Comparison of ENCODE assay signal across 8 cellular contexts in genomic region chr10:87505366-87506113, GRCh38. TPM values are rescaled to one million over a fixed set of nuclear protein-coding genes. Genes with fewer than 3 reads are reported as not detected.
DNase-seq lines count a peak whose midpoint lies in the region; ATAC-seq and TF ChIP-seq lines count a peak whose summit lies in the region.

No MANE protein-coding gene starts in this region.

- TF ChIP-seq CTCF in PC-3 (conservative IDR thresholded peaks at IDR 0.05; ENCODE audit: low read depth, low read length) (peak; percentile 59), omental fat pad (IDR thresholded peaks at IDR 0.05) (no peak), upper lobe of right lung (IDR thresholded peaks at IDR 0.05) (peak; percentile 55)

- H3K4me3 ChIP-seq in PC-3 (ENCODE audit: low read length) (peak overlapping the region; percentile 90), upper lobe of right lung (peak overlapping the region; percentile 95)

- H3K27ac ChIP-seq in PC-3 (ENCODE audit: low read length) (no peak overlapping the region), upper lobe of right lung (peak overlapping the region; percentile 87)

- intact Hi-C loops in PC-3 (cut with micrococcal nuclease) = no loop called here
- intact Hi-C loops in upper lobe of right lung (cut with DNase I) = no loop called here

- no peaks in the 10 kb centered on the region for H3F3A ChIP-seq in PC-3 (ENCODE audit: low read length, unreplicated experiment)

- peaks cover 25% of the 10 kb centered on the region for H3K4me1 ChIP-seq in PC-3 (ENCODE audit: insufficient read depth, low read length)
- peaks cover 16% of the 10 kb centered on the region for H3K4me1 ChIP-seq in upper lobe of right lung

- no peaks in the 10 kb centered on the region for H3K9me2 ChIP-seq in PC-3 (replicated peaks; ENCODE audit: low read length)

- H4K20me1 ChIP-seq in PC-3 (ENCODE audit: low read length) = no peaks in the 10 kb centered on the region

- peak overlapping the region; percentile 88 for H3K4me2 ChIP-seq in PC-3 (ENCODE audit: low read length)

- POLR2A ChIA-PET in PC-3 (lab: Charles Lee; ENCODE audit: unreplicated experiment) = interaction anchor here (0.5 kb wide), 1 partner anchor 11 kb away, joined by 3 read pairs; no protein-coding TSS in a partner anchor

- peak overlapping the region; percentile 89 for H2AFZ ChIP-seq in PC-3 (ENCODE audit: low read length)

- H3K79me2 ChIP-seq in PC-3 (ENCODE audit: low read length) = peaks cover 38% of the 10 kb centered on the region

- no peaks in the 10 kb centered on the region for H3K27me3 ChIP-seq in PC-3 (ENCODE audit: low read length)
- H3K27me3 ChIP-seq in upper lobe of right lung = no peaks in the 10 kb centered on the region

- H3K9ac ChIP-seq in PC-3 (ENCODE audit: low read length) = peak overlapping the region; percentile 67

- H3K36me3 ChIP-seq in PC-3 (ENCODE audit: low read depth, low read length) (0 out of 2 replicates have a peak, but pooled peaks cover 6% of the 10 kb centered on the region), upper lobe of right lung (peaks cover 23% of the 10 kb centered on the region)

- peak; percentile 63 for ATAC-seq in GM19351 (IDR thresholded peaks at IDR 0.05; ENCODE audit: unreplicated experiment)
- ATAC-seq in HG03439 (IDR thresholded peaks at IDR 0.05; ENCODE audit: unreplicated experiment) = peak; percentile 51
- peak; percentile 79 for ATAC-seq in PC-3
- peak; percentile 77 for ATAC-seq in omental fat pad (ENCODE audit: low FRiP score)
- ATAC-seq in upper lobe of right lung = peak; percentile 86

- no TSS peak for BruUV-seq in PC-3 (replicated peaks; lab: Mats Ljungman, UMichigan)

- CTCF ChIA-PET in PC-3 (lab: Charles Lee) = no interaction called here

- H3K9me3 ChIP-seq in PC-3 (ENCODE audit: low read length) (no peaks in the 10 kb centered on the region), upper lobe of right lung (no peaks in the 10 kb centered on the region)

- peak; percentile 13 for DNase-seq in COR-L47 (lab: John Stamatoyannopoulos, UW)
- DNase-seq in PC-3 = peak; percentile 63
- peak; percentile 55 for DNase-seq in activated naive CD4-positive, alpha-beta T cell treated with Interleukin-2 at 50 U/mL for 16 hours
- DNase-seq in germinal center (ENCODE audit: low spot score) = peak; percentile 60
- no peak for DNase-seq in omental fat pad (ENCODE audit: low spot score)
- peak; percentile 82 for DNase-seq in upper lobe of right lung

RNA-seq across cellular contexts. Expression of gene MINPP1, which starts 0.8 kb away (rescaled TPM):
- total RNA-seq in PC-3 (2014; rRNA removed) (13.6 and 14.3 TPM in 2 replicates), omental fat pad (10 to 100 TPM in 3 of 4 donors, 1 to 10 TPM in 1; 9.4 to 20.5 (median 15.7) TPM), upper lobe of right lung (15.4 TPM)

Comparison
In these comparisons a context has a peak if more than half of its experiments do, and no peak if none do; other contexts are left out.
1. CTCF ChIP-seq: peak in PC-3 (single experiment) and upper lobe of right lung (single experiment); none in omental fat pad (0 of 3).
2. Peak in every context shown above with its lines, with median percentiles within 50 percentile points of each other: ATAC-seq.